Comparison of ENCODE assay signal across 14 cellular contexts in genomic region chr1:193349046-193349535, GRCh38.
"Had no signal": no experiment of that assay in that cellular context is flagged by ENCODE, and none has a peak within 500 bp of the region (broad histone marks: within the 10 kb centered on the region; RNA-seq: fewer than 3 reads in every experiment).

No MANE protein-coding gene starts in this region.

- H3K27ac ChIP-seq: lower lobe of right lung, ovary, sigmoid colon, uterus had no signal

- ATAC-seq: effector memory CD8-positive, alpha-beta T cell; lower lobe of right lung had no signal

- H3K4me3 ChIP-seq: lower lobe of right lung, ovary, sigmoid colon, uterus had no signal

- H3K27me3 ChIP-seq: ovary, sigmoid colon, uterus had no signal

- DNase-seq: activated CD4-positive, alpha-beta T cell treated with anti-CD3 and anti-CD28 coated beads, Interleukin-2, amount 50 U/mL, for 4 hours; activated gamma-delta T cell treated with Interleukin-2 at 50 U/mL for 16 hours; amniotic stem cell; effector memory CD8-positive, alpha-beta T cell; hippocampal formation; lower lobe of right lung; midbrain; ovary; sigmoid colon; stimulated activated CD4-positive, alpha-beta T cell treated with anti-CD3 and anti-CD28 coated beads, Interleukin-12 subunit alpha, Interleukin-12 subunit beta, amount 100 ng/mL, for 4 hours; stimulated activated CD4-positive, alpha-beta T cell treated with anti-CD3 and anti-CD28 coated beads, Interleukin-1b, Interleukin-23, amount 100 ng/mL, for 48 hours; stimulated activated CD8-positive, alpha-beta memory T cell treated with anti-CD3 and anti-CD28 coated beads, Interleukin-4, amount 100 ng/mL, for 48 hours; stimulated activated naive CD4-positive, alpha-beta T cell; uterus had no signal

- H3K9me3 ChIP-seq: lower lobe of right lung, ovary, sigmoid colon, uterus had no signal

- H3K36me3 ChIP-seq: lower lobe of right lung, ovary, sigmoid colon, uterus had no signal

- H3K4me1 ChIP-seq: lower lobe of right lung, uterus had no signal
